1 cellular context compared by ENCODE assay signal in the genomic region with DNA sequence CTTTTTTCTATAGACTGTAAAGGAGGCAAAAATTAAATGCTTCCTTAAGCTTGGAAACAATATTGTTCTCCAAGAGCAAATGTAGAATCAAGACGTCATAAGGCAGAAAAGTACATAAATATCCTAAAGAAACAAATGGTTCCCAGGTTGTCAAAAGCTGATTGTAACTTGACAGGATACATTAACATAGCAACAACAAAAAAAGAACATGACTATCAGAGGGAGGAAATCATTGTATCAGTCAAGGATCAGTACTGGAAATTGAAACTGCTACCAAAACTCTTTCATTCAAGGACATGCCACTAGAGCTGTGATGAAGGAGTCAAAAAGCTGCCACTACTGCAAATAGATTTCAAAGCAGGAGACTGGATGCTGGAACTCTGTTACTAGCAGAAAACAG.
TF ChIP-seq lines count a peak whose summit lies in the region.

No MANE protein-coding gene starts in this region.

TF ChIP-seq in SK-N-SH, 30 proteins besides CTCF, POLR2A, EP300 and RAD21 (continued from another document):
- TF ChIP-seq, protein P1, sequence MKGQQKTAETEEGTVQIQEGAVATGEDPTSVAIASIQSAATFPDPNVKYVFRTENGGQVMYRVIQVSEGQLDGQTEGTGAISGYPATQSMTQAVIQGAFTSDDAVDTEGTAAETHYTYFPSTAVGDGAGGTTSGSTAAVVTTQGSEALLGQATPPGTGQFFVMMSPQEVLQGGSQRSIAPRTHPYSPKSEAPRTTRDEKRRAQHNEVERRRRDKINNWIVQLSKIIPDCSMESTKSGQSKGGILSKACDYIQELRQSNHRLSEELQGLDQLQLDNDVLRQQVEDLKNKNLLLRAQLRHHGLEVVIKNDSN (IDR thresholded peaks at IDR 0.05; ENCODE audit: borderline replicate concordance, low read depth) = no peak
- TF ChIP-seq JUND (IDR thresholded peaks at IDR 0.05) = no peak
- TF ChIP-seq, protein P2, sequence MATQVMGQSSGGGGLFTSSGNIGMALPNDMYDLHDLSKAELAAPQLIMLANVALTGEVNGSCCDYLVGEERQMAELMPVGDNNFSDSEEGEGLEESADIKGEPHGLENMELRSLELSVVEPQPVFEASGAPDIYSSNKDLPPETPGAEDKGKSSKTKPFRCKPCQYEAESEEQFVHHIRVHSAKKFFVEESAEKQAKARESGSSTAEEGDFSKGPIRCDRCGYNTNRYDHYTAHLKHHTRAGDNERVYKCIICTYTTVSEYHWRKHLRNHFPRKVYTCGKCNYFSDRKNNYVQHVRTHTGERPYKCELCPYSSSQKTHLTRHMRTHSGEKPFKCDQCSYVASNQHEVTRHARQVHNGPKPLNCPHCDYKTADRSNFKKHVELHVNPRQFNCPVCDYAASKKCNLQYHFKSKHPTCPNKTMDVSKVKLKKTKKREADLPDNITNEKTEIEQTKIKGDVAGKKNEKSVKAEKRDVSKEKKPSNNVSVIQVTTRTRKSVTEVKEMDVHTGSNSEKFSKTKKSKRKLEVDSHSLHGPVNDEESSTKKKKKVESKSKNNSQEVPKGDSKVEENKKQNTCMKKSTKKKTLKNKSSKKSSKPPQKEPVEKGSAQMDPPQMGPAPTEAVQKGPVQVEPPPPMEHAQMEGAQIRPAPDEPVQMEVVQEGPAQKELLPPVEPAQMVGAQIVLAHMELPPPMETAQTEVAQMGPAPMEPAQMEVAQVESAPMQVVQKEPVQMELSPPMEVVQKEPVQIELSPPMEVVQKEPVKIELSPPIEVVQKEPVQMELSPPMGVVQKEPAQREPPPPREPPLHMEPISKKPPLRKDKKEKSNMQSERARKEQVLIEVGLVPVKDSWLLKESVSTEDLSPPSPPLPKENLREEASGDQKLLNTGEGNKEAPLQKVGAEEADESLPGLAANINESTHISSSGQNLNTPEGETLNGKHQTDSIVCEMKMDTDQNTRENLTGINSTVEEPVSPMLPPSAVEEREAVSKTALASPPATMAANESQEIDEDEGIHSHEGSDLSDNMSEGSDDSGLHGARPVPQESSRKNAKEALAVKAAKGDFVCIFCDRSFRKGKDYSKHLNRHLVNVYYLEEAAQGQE (IDR thresholded peaks at IDR 0.05; ENCODE audit: low read depth, low read length) = no peak
- TF ChIP-seq, protein P3, sequence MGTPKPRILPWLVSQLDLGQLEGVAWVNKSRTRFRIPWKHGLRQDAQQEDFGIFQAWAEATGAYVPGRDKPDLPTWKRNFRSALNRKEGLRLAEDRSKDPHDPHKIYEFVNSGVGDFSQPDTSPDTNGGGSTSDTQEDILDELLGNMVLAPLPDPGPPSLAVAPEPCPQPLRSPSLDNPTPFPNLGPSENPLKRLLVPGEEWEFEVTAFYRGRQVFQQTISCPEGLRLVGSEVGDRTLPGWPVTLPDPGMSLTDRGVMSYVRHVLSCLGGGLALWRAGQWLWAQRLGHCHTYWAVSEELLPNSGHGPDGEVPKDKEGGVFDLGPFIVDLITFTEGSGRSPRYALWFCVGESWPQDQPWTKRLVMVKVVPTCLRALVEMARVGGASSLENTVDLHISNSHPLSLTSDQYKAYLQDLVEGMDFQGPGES (IDR thresholded peaks at IDR 0.05; ENCODE audit: low read depth, low read length) = no peak
